In the genomic region with DNA sequence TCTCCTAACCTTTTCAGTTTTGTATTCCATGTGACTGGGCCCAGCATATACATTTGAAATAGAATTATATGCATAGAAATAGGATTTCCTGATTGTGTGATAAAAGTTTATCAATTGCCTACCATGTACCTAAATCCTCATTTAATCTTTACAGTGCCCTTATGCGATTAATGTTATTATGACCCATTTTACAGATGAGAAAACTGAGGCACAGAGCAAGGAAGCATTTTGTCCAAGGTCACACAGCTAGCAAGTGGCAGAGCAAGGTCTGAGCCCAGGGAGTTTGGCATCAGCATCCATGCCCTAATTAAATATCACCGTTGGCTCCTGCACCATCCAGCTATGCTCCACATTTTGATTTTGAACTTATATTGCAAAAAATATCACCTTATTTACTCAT, we compare ENCODE assay signal across 9 cellular contexts. TPM values are rescaled to one million over a fixed set of nuclear protein-coding genes. Genes with fewer than 3 reads are reported as not detected.
"Had no signal": no experiment of that assay in that cellular context is flagged by ENCODE, and none has a peak within 500 bp of the region (broad histone marks: within the 10 kb centered on the region; RNA-seq: fewer than 3 reads in every experiment).

No MANE protein-coding gene starts in this region.

- FAIRE-seq: HTR-8/SVneo had no signal

- H3K9ac ChIP-seq: KMS-11 had no signal

- H3K27ac ChIP-seq: HL-60, KMS-11 had no signal

- DNase-seq: IMR-90, KBM-7, KG1 had no signal

- H3K4me2 ChIP-seq: KMS-11 had no signal

RNA-seq across cellular contexts. Expression of gene PAX1, which starts 28.2 kb away (rescaled TPM):
- total RNA-seq: HT-29, HT1080, IMR-90 had no signal
- polyA plus RNA-seq: IgD-negative memory B cell, IMR-90 had no signal
